8 cellular contexts compared by ENCODE assay signal in genomic region chr17:40316571-40317344, GRCh38. TPM values are rescaled to one million over a fixed set of nuclear protein-coding genes. Genes with fewer than 3 reads are reported as not detected.
A peak's percentile ranks its signal among the peaks of the same experiment; 100 is the strongest.
DNase-seq lines count a peak whose midpoint lies in the region; ATAC-seq, FAIRE-seq and TF ChIP-seq lines count a peak whose summit lies in the region.

No MANE protein-coding gene starts in this region.

- FAIRE-seq in bronchial epithelial cell (lab: Jason Lieb, UNC) = no peak

- H3K4me3 ChIP-seq in Loucy (ENCODE audit: low read length, poor library complexity, severe bottlenecking) (peak overlapping the region; percentile 95), bronchial epithelial cell (ENCODE audit: low read depth, low read length) (peak overlapping the region; percentile 90), suprapubic skin (peak overlapping the region; percentile 95)

- H3K27me3 ChIP-seq in Loucy (ENCODE audit: insufficient read depth, low read length, poor library complexity, severe bottlenecking) (no peaks in the 10 kb centered on the region), bronchial epithelial cell (ENCODE audit: control insufficient read depth, insufficient read depth, low read length) (no peaks in the 10 kb centered on the region), suprapubic skin (no peaks in the 10 kb centered on the region)

- H3K9ac ChIP-seq in Loucy (ENCODE audit: low read depth, low read length, poor library complexity, severe bottlenecking) = peak overlapping the region; percentile 54

- peak overlapping the region; percentile 96 for H3K27ac ChIP-seq in suprapubic skin

- H3K9me3 ChIP-seq in Loucy (ENCODE audit: insufficient read depth, low read depth, low read length) = no peaks in the 10 kb centered on the region
- H3K9me3 ChIP-seq in suprapubic skin = no peaks in the 10 kb centered on the region

- no peak for TF ChIP-seq EP300 in suprapubic skin (IDR thresholded peaks at IDR 0.05)

- no peaks in the 10 kb centered on the region for H3K36me3 ChIP-seq in Loucy (ENCODE audit: insufficient read depth, low read length)
- H3K36me3 ChIP-seq in bronchial epithelial cell (ENCODE audit: control insufficient read depth, insufficient read depth, low read length) = peaks cover 1% of the 10 kb centered on the region
- H3K36me3 ChIP-seq in suprapubic skin = no peaks in the 10 kb centered on the region

- ATAC-seq in left colon = peak; percentile 44
- ATAC-seq in HG03520 (IDR thresholded peaks at IDR 0.05; ENCODE audit: unreplicated experiment) = no peak

- peaks cover 88% of the 10 kb centered on the region for H3K4me1 ChIP-seq in Loucy (ENCODE audit: insufficient read depth, low read length, poor library complexity, severe bottlenecking)
- H3K4me1 ChIP-seq in suprapubic skin = peaks cover 94% of the 10 kb centered on the region

- peaks cover 12% of the 10 kb centered on the region for H4K20me1 ChIP-seq in Loucy (ENCODE audit: insufficient read depth, low read length, poor library complexity, severe bottlenecking)

- peak overlapping the region; percentile 97 for H3K4me2 ChIP-seq in Loucy (ENCODE audit: low read depth, low read length, poor library complexity, severe bottlenecking)

- intact Hi-C loops in left colon (cut with DNase I, micrococcal nuclease) = no loop called here

- no peak overlapping the region for H2AFZ ChIP-seq in Loucy (ENCODE audit: low read length)

- peaks cover 5% of the 10 kb centered on the region; the same call in 1 of the 2 replicates for H3F3A ChIP-seq in Loucy (ENCODE audit: low read depth)

- TF ChIP-seq CTCF in Loucy (conservative IDR thresholded peaks at IDR 0.05; ENCODE audit: low read length) = no peak
- no peak for TF ChIP-seq CTCF in bronchial epithelial cell (IDR thresholded peaks at IDR 0.05; ENCODE audit: insufficient read depth, low read length, severe bottlenecking)
- no peak for TF ChIP-seq CTCF in suprapubic skin (IDR thresholded peaks at IDR 0.05)

- 22% methylated on average over 14 of the region's 38 CpGs for WGBS in suprapubic skin

- H3K9me2 ChIP-seq in Loucy (replicated peaks; ENCODE audit: low read depth, low read length) = no peaks in the 10 kb centered on the region

- H3K79me2 ChIP-seq in Loucy (ENCODE audit: insufficient read depth, low read length) = peaks cover 46% of the 10 kb centered on the region

- TF ChIP-seq POLR2A in suprapubic skin (IDR thresholded peaks at IDR 0.05) = no peak

- DNase-seq in COLO668 (lab: John Stamatoyannopoulos, UW; ENCODE audit: unreplicated experiment) (peak; percentile 48), bronchial epithelial cell (ENCODE audit: low read depth) (peak; percentile 55), left colon (peak; percentile 70 to 72), suprapubic skin (ENCODE audit: low spot score in 2 of 2) (peak; percentile 87 to 89), NCI-H1105 (lab: John Stamatoyannopoulos, UW) (no peak), midbrain (lab: John Stamatoyannopoulos, UW) (no peak)

RNA-seq across cellular contexts. Expression of gene RARA, which starts 7.8 kb away (rescaled TPM):
- total RNA-seq in bronchial epithelial cell (1.3 and 2.3 TPM in 2 replicates), left colon (10 to 100 TPM; 37.2 to 56.4 TPM), suprapubic skin (10 to 100 TPM; 19.4 to 32.1 (median 28.3) TPM)

RNA-seq across cellular contexts. Expression of gene CDC6, which starts 29.1 kb away (rescaled TPM):
- total RNA-seq in bronchial epithelial cell = 3.4 and 4.6 TPM in 2 replicates
- 1 to 10 TPM; 5.5 to 9.0 TPM for total RNA-seq in left colon
- 1 to 10 TPM; 2.7 to 5.3 (median 3.3) TPM for total RNA-seq in suprapubic skin

RNA-seq across cellular contexts. Expression of gene GJD3, which starts 47.8 kb away (rescaled TPM):
- total RNA-seq in bronchial epithelial cell (0.13 and 0.53 TPM in 2 replicates), left colon (under 1 TPM; 0.34 to 0.81 TPM), suprapubic skin (1 to 10 TPM in 1 of 4 donors, not detected in 3; 2.1 TPM)

Comparison
In these comparisons a context has a peak if more than half of its experiments do, and no peak if none do; other contexts are left out.
1. DNase-seq: peak in COLO668 (single experiment), bronchial epithelial cell (single experiment), left colon (2 of 2) and suprapubic skin (2 of 2); none in NCI-H1105 (single experiment) and midbrain (single experiment).
2. Peak in every context shown above with its lines, with median percentiles within 50 percentile points of each other: H3K4me3 ChIP-seq.